ENCODE assay signal across 8 cellular contexts in genomic region chr18:46104128-46104911, GRCh38. TPM values are rescaled to one million over a fixed set of nuclear protein-coding genes. Genes with fewer than 3 reads are reported as not detected.
DNase-seq lines count a peak whose midpoint lies in the region; ATAC-seq and TF ChIP-seq lines count a peak whose summit lies in the region.

TSS of gene HAUS1 (plus strand) at chr18:46104385. CDS start at chr18:46104412, 27 bp downstream.

- peak within 1 kb of the TSS; percentile 96 for H3K27ac Mint-ChIP-seq in activated CD4-positive, alpha-beta T cell treated with anti-CD3 and anti-CD28 coated beads, Interleukin-2, amount 10 ng/mL, durations not matched to agents 7 days and 5 days

- peaks cover 26% of the 10 kb centered on the region for H3K36me3 Mint-ChIP-seq in activated CD4-positive, alpha-beta T cell treated with anti-CD3 and anti-CD28 coated beads, Interleukin-2, amount 10 ng/mL, durations not matched to agents 7 days and 5 days (ENCODE audit: low read depth)

- H3K36me3 ChIP-seq in BJ (ENCODE audit: control insufficient read depth, insufficient read depth, low read length), result no peaks in the 10 kb centered on the region

- DNase-seq in BJ (ENCODE audit: low read depth) (peak; percentile 31), GM19240 (ENCODE audit: insufficient read length, low spot score) (peak; percentile 17), NCI-H526 treated with DMSO at 0.1 percent for 48 hours (lab: John Stamatoyannopoulos, UW) (peak; percentile 70), cortex of kidney (lab: John Stamatoyannopoulos, UW) (peak; percentile 14), left colon (peak; percentile 93 to 95)
- peak; percentile 81 for DNase-seq in activated CD4-positive, alpha-beta T cell treated with anti-CD3 and anti-CD28 coated beads, Interleukin-2, amount 10 ng/mL, durations not matched to agents 7 days and 5 days
- DNase-seq in stimulated activated CD4-positive, alpha-beta T cell treated with anti-CD3 and anti-CD28 coated beads, Interleukin-1b, Interleukin-23, amount 100 ng/mL, for 4 hours (ENCODE audit: low read depth in 2 of 2), result peak; percentile 75 to 84

- intact Hi-C loops in left colon (cut with DNase I, micrococcal nuclease), result no loop called here

- H3K9me3 Mint-ChIP-seq in activated CD4-positive, alpha-beta T cell treated with anti-CD3 and anti-CD28 coated beads, Interleukin-2, amount 10 ng/mL, durations not matched to agents 7 days and 5 days, result no peaks in the 10 kb centered on the region

- CTCF ChIA-PET in BJ (lab: Yijun Ruan, JAX), result interaction anchor here (0.6 to 1.1 kb wide), 3 partner anchors 10 to 69 kb away, joined by 3 read pairs; a partner anchor contains a TSS
- CTCF ChIA-PET in activated CD4-positive, alpha-beta T cell treated with anti-CD3 and anti-CD28 coated beads, Interleukin-2, amount 10 ng/mL, durations not matched to agents 7 days and 5 days (lab: Charles Lee), result interaction anchor here (0.6 kb wide), 1 partner anchor 44 kb away, joined by 3 read pairs; no protein-coding TSS in a partner anchor

- TF ChIP-seq CTCF in BJ (IDR thresholded peaks at IDR 0.05; ENCODE audit: insufficient read depth, low read depth, low read length), result no peak

- no peaks in the 10 kb centered on the region for H3K27me3 Mint-ChIP-seq in activated CD4-positive, alpha-beta T cell treated with anti-CD3 and anti-CD28 coated beads, Interleukin-2, amount 10 ng/mL, durations not matched to agents 7 days and 5 days

- H3K4me1 Mint-ChIP-seq in activated CD4-positive, alpha-beta T cell treated with anti-CD3 and anti-CD28 coated beads, Interleukin-2, amount 10 ng/mL, durations not matched to agents 7 days and 5 days, result peaks cover 38% of the 10 kb centered on the region

- peak within 1 kb of the TSS; percentile 93 for H3K4me3 ChIP-seq in BJ (ENCODE audit: low read depth, low read length)

- peak within 1 kb of the TSS; percentile 94 for H3K4me3 Mint-ChIP-seq in activated CD4-positive, alpha-beta T cell treated with anti-CD3 and anti-CD28 coated beads, Interleukin-2, amount 10 ng/mL, durations not matched to agents 7 days and 5 days

- H3K27me3 ChIP-seq in BJ (ENCODE audit: control insufficient read depth, insufficient read depth, low read length), result no peaks in the 10 kb centered on the region

- POLR2A ChIA-PET in BJ (lab: Charles Lee), result no interaction called here
- POLR2A ChIA-PET in activated CD4-positive, alpha-beta T cell treated with anti-CD3 and anti-CD28 coated beads, Interleukin-2, amount 10 ng/mL, durations not matched to agents 7 days and 5 days (lab: Charles Lee), result no interaction called here

- ATAC-seq in HG03460 (IDR thresholded peaks at IDR 0.05; ENCODE audit: unreplicated experiment) (peak; percentile 93), left colon (peak; percentile 96)

RNA-seq across cellular contexts. Expression of gene HAUS1, which starts in this region (rescaled TPM):
- 13.8 and 27.2 TPM in 2 replicates for polyA plus RNA-seq in BJ (2011; rRNA removed)
- polyA minus RNA-seq in BJ (2011; rRNA and poly(A)+ RNA removed), result 5.0 and 7.1 TPM in 2 replicates
- total RNA-seq in activated CD4-positive, alpha-beta T cell treated with anti-CD3 and anti-CD28 coated beads, Interleukin-2, amount 10 ng/mL, durations not matched to agents 7 days and 5 days, result 10 to 100 TPM; 57.9 to 58.5 TPM
- total RNA-seq in left colon, result 10 to 100 TPM; 16.2 TPM

Comparison
In these comparisons a context has a peak if more than half of its experiments do, and no peak if none do; other contexts are left out.
1. Peak in every context shown above with its lines: DNase-seq, ATAC-seq and H3K4me3 ChIP-seq.
2. DNase-seq: peak in every context shown above with its lines; median percentile 94 in left colon; 81 in activated CD4-positive, alpha-beta T cell treated with anti-CD3 and anti-CD28 coated beads, Interleukin-2, amount 10 ng/mL, durations not matched to agents 7 days and 5 days; 80 in stimulated activated CD4-positive, alpha-beta T cell treated with anti-CD3 and anti-CD28 coated beads, Interleukin-1b, Interleukin-23, amount 100 ng/mL, for 4 hours; 70 in NCI-H526 treated with DMSO at 0.1 percent for 48 hours; 31 in BJ; 17 in GM19240; 14 in cortex of kidney.